8 cellular contexts compared by ENCODE assay signal in the genomic region with DNA sequence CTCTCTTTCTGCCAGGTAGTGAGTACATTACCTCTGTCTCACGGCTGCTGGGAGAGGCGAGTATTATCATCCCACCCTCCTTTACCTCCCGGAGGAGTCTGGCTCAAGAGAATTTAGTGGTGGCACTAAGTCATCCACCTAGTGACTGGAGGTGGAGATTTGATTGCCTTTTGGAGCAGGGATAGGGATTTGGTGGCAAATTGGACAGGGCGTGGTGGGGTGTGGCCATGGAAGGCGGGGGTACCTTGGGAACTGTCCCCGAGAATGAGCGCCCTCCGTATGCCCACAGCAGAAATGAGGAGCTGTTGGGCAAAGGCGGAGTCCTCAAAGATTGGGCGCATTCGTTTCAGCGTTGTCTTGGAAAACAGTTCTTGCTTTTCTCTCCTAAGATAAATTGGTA. TPM values are rescaled to one million over a fixed set of nuclear protein-coding genes. Genes with fewer than 3 reads are reported as not detected.
DNase-seq lines count a peak whose midpoint lies in the region; ATAC-seq and TF ChIP-seq lines count a peak whose summit lies in the region.

No MANE protein-coding gene starts in this region.

- DNase-seq in NCI-H1105 treated with DMSO at 0.1 percent for 48 hours (lab: John Stamatoyannopoulos, UW), result peak; percentile 34
- DNase-seq in NCI-H1105 (lab: John Stamatoyannopoulos, UW), result no peak
- peak; percentile 4 for DNase-seq in fibroblast of peridontal ligament (ENCODE audit: extremely low read depth)
- no peak for DNase-seq in sciatic nerve (ENCODE audit: low spot score)
- no peak for DNase-seq in NCI-H1694 treated with DMSO at 0.1 percent for 48 hours (lab: John Stamatoyannopoulos, UW)
- no peak for DNase-seq in GOT3 (lab: John Stamatoyannopoulos, UW)

- intact Hi-C loops in sciatic nerve (cut with DNase I), result loop anchor here (10.0 kb wide), 1 partner anchor 196 kb away; a partner anchor contains a TSS

- ATAC-seq in SK-N-SH treated with all-trans-retinoic acid at 6 μM for 48 hours (peak; percentile 26), sciatic nerve (peak; percentile 1), GM21360 (IDR thresholded peaks at IDR 0.05; ENCODE audit: unreplicated experiment) (no peak)

TF ChIP-seq in SK-N-SH treated with all-trans-retinoic acid at 6 μM for 48 hours, 23 proteins besides CTCF, POLR2A, EP300 and RAD21:
- no peak for TF ChIP-seq RARB (CRISPR knock-in tag; IDR thresholded peaks at IDR 0.05)
- TF ChIP-seq ARNTL (CRISPR knock-in tag; IDR thresholded peaks at IDR 0.05; ENCODE audit: borderline replicate concordance, low read depth), result no peak
- TF ChIP-seq ZNF70 (CRISPR knock-in tag; IDR thresholded peaks at IDR 0.05), result no peak
- no peak for TF ChIP-seq OSR1 (CRISPR knock-in tag; IDR thresholded peaks at IDR 0.05)
- TF ChIP-seq, protein P1, sequence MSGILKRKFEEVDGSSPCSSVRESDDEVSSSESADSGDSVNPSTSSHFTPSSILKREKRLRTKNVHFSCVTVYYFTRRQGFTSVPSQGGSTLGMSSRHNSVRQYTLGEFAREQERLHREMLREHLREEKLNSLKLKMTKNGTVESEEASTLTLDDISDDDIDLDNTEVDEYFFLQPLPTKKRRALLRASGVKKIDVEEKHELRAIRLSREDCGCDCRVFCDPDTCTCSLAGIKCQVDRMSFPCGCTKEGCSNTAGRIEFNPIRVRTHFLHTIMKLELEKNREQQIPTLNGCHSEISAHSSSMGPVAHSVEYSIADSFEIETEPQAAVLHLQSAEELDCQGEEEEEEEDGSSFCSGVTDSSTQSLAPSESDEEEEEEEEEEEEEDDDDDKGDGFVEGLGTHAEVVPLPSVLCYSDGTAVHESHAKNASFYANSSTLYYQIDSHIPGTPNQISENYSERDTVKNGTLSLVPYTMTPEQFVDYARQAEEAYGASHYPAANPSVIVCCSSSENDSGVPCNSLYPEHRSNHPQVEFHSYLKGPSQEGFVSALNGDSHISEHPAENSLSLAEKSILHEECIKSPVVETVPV (CRISPR knock-in tag; IDR thresholded peaks at IDR 0.05), result no peak
- TF ChIP-seq, protein P2, sequence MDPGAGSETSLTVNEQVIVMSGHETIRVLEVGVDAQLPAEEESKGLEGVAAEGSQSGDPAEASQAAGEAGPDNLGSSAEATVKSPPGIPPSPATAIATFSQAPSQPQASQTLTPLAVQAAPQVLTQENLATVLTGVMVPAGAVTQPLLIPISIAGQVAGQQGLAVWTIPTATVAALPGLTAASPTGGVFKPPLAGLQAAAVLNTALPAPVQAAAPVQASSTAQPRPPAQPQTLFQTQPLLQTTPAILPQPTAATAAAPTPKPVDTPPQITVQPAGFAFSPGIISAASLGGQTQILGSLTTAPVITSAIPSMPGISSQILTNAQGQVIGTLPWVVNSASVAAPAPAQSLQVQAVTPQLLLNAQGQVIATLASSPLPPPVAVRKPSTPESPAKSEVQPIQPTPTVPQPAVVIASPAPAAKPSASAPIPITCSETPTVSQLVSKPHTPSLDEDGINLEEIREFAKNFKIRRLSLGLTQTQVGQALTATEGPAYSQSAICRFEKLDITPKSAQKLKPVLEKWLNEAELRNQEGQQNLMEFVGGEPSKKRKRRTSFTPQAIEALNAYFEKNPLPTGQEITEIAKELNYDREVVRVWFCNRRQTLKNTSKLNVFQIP (CRISPR knock-in tag; IDR thresholded peaks at IDR 0.05; ENCODE audit: borderline replicate concordance, low read depth), result no peak
- no peak for TF ChIP-seq TOX (CRISPR knock-in tag; IDR thresholded peaks at IDR 0.05; ENCODE audit: borderline replicate concordance)
- TF ChIP-seq TCF4 (CRISPR knock-in tag; IDR thresholded peaks at IDR 0.05; ENCODE audit: borderline replicate concordance), result no peak
- no peak for TF ChIP-seq ZNF8 (CRISPR knock-in tag; IDR thresholded peaks at IDR 0.05)
- TF ChIP-seq, protein P3, sequence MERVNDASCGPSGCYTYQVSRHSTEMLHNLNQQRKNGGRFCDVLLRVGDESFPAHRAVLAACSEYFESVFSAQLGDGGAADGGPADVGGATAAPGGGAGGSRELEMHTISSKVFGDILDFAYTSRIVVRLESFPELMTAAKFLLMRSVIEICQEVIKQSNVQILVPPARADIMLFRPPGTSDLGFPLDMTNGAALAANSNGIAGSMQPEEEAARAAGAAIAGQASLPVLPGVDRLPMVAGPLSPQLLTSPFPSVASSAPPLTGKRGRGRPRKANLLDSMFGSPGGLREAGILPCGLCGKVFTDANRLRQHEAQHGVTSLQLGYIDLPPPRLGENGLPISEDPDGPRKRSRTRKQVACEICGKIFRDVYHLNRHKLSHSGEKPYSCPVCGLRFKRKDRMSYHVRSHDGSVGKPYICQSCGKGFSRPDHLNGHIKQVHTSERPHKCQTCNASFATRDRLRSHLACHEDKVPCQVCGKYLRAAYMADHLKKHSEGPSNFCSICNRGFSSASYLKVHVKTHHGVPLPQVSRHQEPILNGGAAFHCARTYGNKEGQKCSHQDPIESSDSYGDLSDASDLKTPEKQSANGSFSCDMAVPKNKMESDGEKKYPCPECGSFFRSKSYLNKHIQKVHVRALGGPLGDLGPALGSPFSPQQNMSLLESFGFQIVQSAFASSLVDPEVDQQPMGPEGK (CRISPR knock-in tag; IDR thresholded peaks at IDR 0.05; ENCODE audit: borderline replicate concordance), result no peak
- TF ChIP-seq CSDC2 (CRISPR knock-in tag; IDR thresholded peaks at IDR 0.05), result no peak
- no peak for TF ChIP-seq SNAI2 (CRISPR knock-in tag; IDR thresholded peaks at IDR 0.05)
- TF ChIP-seq PPARA (CRISPR knock-in tag; IDR thresholded peaks at IDR 0.05; ENCODE audit: borderline replicate concordance), result no peak
- no peak for TF ChIP-seq BACH2 (CRISPR knock-in tag; IDR thresholded peaks at IDR 0.05; ENCODE audit: borderline replicate concordance)
- TF ChIP-seq, protein P4, sequence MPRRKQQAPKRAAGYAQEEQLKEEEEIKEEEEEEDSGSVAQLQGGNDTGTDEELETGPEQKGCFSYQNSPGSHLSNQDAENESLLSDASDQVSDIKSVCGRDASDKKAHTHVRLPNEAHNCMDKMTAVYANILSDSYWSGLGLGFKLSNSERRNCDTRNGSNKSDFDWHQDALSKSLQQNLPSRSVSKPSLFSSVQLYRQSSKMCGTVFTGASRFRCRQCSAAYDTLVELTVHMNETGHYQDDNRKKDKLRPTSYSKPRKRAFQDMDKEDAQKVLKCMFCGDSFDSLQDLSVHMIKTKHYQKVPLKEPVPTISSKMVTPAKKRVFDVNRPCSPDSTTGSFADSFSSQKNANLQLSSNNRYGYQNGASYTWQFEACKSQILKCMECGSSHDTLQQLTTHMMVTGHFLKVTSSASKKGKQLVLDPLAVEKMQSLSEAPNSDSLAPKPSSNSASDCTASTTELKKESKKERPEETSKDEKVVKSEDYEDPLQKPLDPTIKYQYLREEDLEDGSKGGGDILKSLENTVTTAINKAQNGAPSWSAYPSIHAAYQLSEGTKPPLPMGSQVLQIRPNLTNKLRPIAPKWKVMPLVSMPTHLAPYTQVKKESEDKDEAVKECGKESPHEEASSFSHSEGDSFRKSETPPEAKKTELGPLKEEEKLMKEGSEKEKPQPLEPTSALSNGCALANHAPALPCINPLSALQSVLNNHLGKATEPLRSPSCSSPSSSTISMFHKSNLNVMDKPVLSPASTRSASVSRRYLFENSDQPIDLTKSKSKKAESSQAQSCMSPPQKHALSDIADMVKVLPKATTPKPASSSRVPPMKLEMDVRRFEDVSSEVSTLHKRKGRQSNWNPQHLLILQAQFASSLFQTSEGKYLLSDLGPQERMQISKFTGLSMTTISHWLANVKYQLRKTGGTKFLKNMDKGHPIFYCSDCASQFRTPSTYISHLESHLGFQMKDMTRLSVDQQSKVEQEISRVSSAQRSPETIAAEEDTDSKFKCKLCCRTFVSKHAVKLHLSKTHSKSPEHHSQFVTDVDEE (CRISPR knock-in tag; IDR thresholded peaks at IDR 0.05), result no peak
- no peak for TF ChIP-seq GLIS3 (CRISPR knock-in tag; IDR thresholded peaks at IDR 0.05)
TF ChIP-seq in SK-N-SH treated with all-trans-retinoic acid at 6 μM for 48 hours: peak in this region for 0.

RNA-seq across cellular contexts. Expression of a gene that starts 32.1 kb away (rescaled TPM):
- total RNA-seq in sciatic nerve, result 116 TPM

Comparison
In these comparisons a context has a peak if more than half of its experiments do, and no peak if none do; other contexts are left out.
1. DNase-seq: peak in NCI-H1105 treated with DMSO at 0.1 percent for 48 hours (single experiment) and fibroblast of peridontal ligament (single experiment); none in NCI-H1105 (single experiment), sciatic nerve (single experiment), NCI-H1694 treated with DMSO at 0.1 percent for 48 hours (single experiment) and GOT3 (single experiment).